10 cellular contexts compared by ENCODE assay signal in the genomic region with DNA sequence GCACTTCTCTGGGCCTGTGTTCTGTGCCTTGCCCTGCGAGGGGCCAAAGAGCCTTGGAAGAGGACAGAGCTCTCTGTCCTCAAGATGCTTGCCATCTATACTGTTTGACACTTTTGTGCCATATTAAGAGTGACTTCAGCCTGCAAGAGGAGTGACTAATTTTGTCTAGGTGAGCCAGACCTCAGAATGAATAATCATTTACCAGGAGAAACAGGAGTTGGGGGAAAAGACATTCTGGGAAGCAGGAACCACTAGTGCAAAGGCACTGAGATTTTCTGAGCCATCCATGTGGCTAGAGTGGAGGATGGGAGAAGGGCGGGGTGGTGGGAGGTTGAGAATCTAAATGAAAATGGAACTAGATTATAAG. TPM values are rescaled to one million over a fixed set of nuclear protein-coding genes. Genes with fewer than 3 reads are reported as not detected.
A peak's percentile ranks its signal among the peaks of the same experiment; 100 is the strongest.
DNase-seq lines count a peak whose midpoint lies in the region; ATAC-seq, FAIRE-seq and TF ChIP-seq lines count a peak whose summit lies in the region.
"Had no signal": no experiment of that assay in that cellular context is flagged by ENCODE, and none has a peak within 500 bp of the region (broad histone marks: within the 10 kb centered on the region; RNA-seq: fewer than 3 reads in every experiment).

No MANE protein-coding gene starts in this region.

- H3K18ac ChIP-seq in H1 (ENCODE audit: extremely low read depth, low read length), result no peak overlapping the region

- H3K9me3 ChIP-seq in heart right ventricle, result no peaks in the 10 kb centered on the region
- H3K9me3 ChIP-seq in H1 (ENCODE audit: insufficient read depth in 2 of 2, low read depth in 1 of 2, low read length in 1 of 2), result no peaks in the 10 kb centered on the region
- no peaks in the 10 kb centered on the region for H3K9me3 ChIP-seq in mucosa of rectum (ENCODE audit: control insufficient read depth in 2 of 2, low read length in 2 of 2)
- H3K9me3 ChIP-seq in upper lobe of right lung, result no peaks in the 10 kb centered on the region

- no peak for TF ChIP-seq RAD21 in H1 (IDR thresholded peaks at IDR 0.05 in 1 of 2, conservative IDR thresholded peaks at IDR 0.05 in 1 of 2; ENCODE audit: low read depth in 2 of 2, low read length in 2 of 2)

- FAIRE-seq in H1 (lab: Jason Lieb, UNC), result no peak

- no peak overlapping the region for H2AFZ ChIP-seq in H1 (ENCODE audit: low read length)

- no peak overlapping the region for H3K14ac ChIP-seq in H1 (ENCODE audit: insufficient read length)

- DNase-seq in heart right ventricle (no peak), left cardiac atrium (no peak), H1 (ENCODE audit: low read depth in 1 of 2, low spot score in 2 of 2) (no peak), upper lobe of right lung (no peak), NCI-H82 (lab: John Stamatoyannopoulos, UW) (no peak)
- DNase-seq in activated T-helper 2 cell treated with anti-CD3 and anti-CD28 coated beads, Interferon-gamma antibody, Interleukin-2, Interleukin-4, amounts not matched to agents 10 μg/mL and 5 μg/mL and 100 μg/mL, durations not matched to agents 14 hours and 24 hours and 36 hours (ENCODE audit: low spot score), result no peak
- DNase-seq: Karpas-422; stimulated activated CD4-positive, alpha-beta T cell treated with anti-CD3 and anti-CD28 coated beads, Interleukin-12 subunit alpha, Interleukin-12 subunit beta, amount 100 ng/mL, for 4 hours had no signal

- H3K4me2 ChIP-seq in H1 (ENCODE audit: insufficient read depth in 1 of 2, low read depth in 2 of 2, low read length in 2 of 2), result peak overlapping the region; percentile 91 to 93

- H2BK15ac ChIP-seq in H1 (ENCODE audit: low read length), result no peak overlapping the region

- H2BK120ac ChIP-seq in H1 (replicated peaks; ENCODE audit: low read depth, low read length), result no peak overlapping the region

- no peaks in the 10 kb centered on the region for H4K20me1 ChIP-seq in H1 (replicated peaks in 1 of 2; ENCODE audit: control insufficient read depth in 1 of 2, insufficient read depth in 2 of 2, low read length in 2 of 2)

- no peak overlapping the region for H3K56ac ChIP-seq in H1 (replicated peaks; ENCODE audit: insufficient read length, low read depth, low read length)

- H3K4ac ChIP-seq in H1 (replicated peaks; ENCODE audit: insufficient read length, low read depth, low read length), result no peak overlapping the region

- H3K27ac Mint-ChIP-seq in activated T-helper 2 cell treated with anti-CD3 and anti-CD28 coated beads, Interferon-gamma antibody, Interleukin-2, Interleukin-4, amounts not matched to agents 10 μg/mL and 5 μg/mL and 100 μg/mL, durations not matched to agents 14 hours and 24 hours and 36 hours, result no peak overlapping the region

- 0 out of 2 replicates have a peak overlapping the region, but pooled peaks have one; percentile 39 for H2BK12ac ChIP-seq in H1 (ENCODE audit: low read depth, low read length)

- H3K23ac ChIP-seq in H1 (ENCODE audit: insufficient read length), result no peak overlapping the region

- no peak for TF ChIP-seq POLR2A in H1 (IDR thresholded peaks at IDR 0.05; ENCODE audit: control extremely low read depth in 1 of 2, low read depth in 2 of 2, low read length in 2 of 2)

- H4K91ac ChIP-seq in H1 (replicated peaks; ENCODE audit: insufficient read length, low read length), result no peak overlapping the region

- peak overlapping the region; percentile 15; the same call in 1 of the 2 replicates for H2BK20ac ChIP-seq in H1 (ENCODE audit: low read length)

- H3K4me1 ChIP-seq in heart right ventricle, result peaks cover 8 to 82% (median 68%) of the 10 kb centered on the region in 9 donors
- peaks cover 4 to 31% (median 12%) of the 10 kb centered on the region in 4 experiments for H3K4me1 ChIP-seq in H1 (replicated peaks in 1 of 4; ENCODE audit: control insufficient read depth in 3 of 4, insufficient read depth in 4 of 4, low read length in 3 of 4)
- peaks cover 49 to 55% of the 10 kb centered on the region in 2 donors for H3K4me1 ChIP-seq in mucosa of rectum (ENCODE audit: control insufficient read depth in 2 of 2, insufficient read depth in 2 of 2, low read length in 2 of 2)
- peaks cover 28% of the 10 kb centered on the region for H3K4me1 ChIP-seq in upper lobe of right lung

- no peak overlapping the region for H4K8ac ChIP-seq in H1 (ENCODE audit: extremely low read depth, insufficient read depth, low read length)

- no peak overlapping the region for H2BK5ac ChIP-seq in H1 (ENCODE audit: low read depth, low read length)

- H3K4me3 ChIP-seq in heart right ventricle (peak overlapping the region in 9 of 10 donors; percentile 79 to 95 (median 90)), H1 (ENCODE audit: extremely low read depth in 1 of 4, insufficient read depth in 2 of 4, low read depth in 3 of 4, low read length in 4 of 4) (peak overlapping the region in 1 of 4 experiments; percentile 94; a peak in 2 of 8 replicates), mucosa of rectum (ENCODE audit: low read length in 2 of 2) (peak overlapping the region; percentile 90 to 92), upper lobe of right lung (peak overlapping the region; percentile 62)

- no peaks in the 10 kb centered on the region for H3K36me3 Mint-ChIP-seq in activated T-helper 2 cell treated with anti-CD3 and anti-CD28 coated beads, Interferon-gamma antibody, Interleukin-2, Interleukin-4, amounts not matched to agents 10 μg/mL and 5 μg/mL and 100 μg/mL, durations not matched to agents 14 hours and 24 hours and 36 hours (ENCODE audit: low read depth)

- peaks cover 0 to 5% of the 10 kb centered on the region in 2 experiments; a peak in 1 of 4 replicates for H3K79me2 ChIP-seq in H1 (ENCODE audit: control insufficient read depth in 1 of 2, insufficient read depth in 2 of 2, low read length in 2 of 2)

- H2AK5ac ChIP-seq in H1 (ENCODE audit: low read depth, low read length), result 0 out of 2 replicates have a peak overlapping the region, but pooled peaks have one; percentile 8

- H3K23me2 ChIP-seq in H1 (ENCODE audit: low read depth, low read length), result peaks cover 16% of the 10 kb centered on the region

- H3K4me3 Mint-ChIP-seq in activated T-helper 2 cell treated with anti-CD3 and anti-CD28 coated beads, Interferon-gamma antibody, Interleukin-2, Interleukin-4, amounts not matched to agents 10 μg/mL and 5 μg/mL and 100 μg/mL, durations not matched to agents 14 hours and 24 hours and 36 hours (ENCODE audit: low read depth), result no peak overlapping the region

- H3K9me3 Mint-ChIP-seq in activated T-helper 2 cell treated with anti-CD3 and anti-CD28 coated beads, Interferon-gamma antibody, Interleukin-2, Interleukin-4, amounts not matched to agents 10 μg/mL and 5 μg/mL and 100 μg/mL, durations not matched to agents 14 hours and 24 hours and 36 hours, result no peaks in the 10 kb centered on the region

- POLR2A ChIA-PET in H1 (lab: Charles Lee; ENCODE audit: partially characterized antibody), result interaction anchor here (1.3 to 2.6 kb wide), 2 partner anchors 9 to 17 kb away, joined by 4 to 19 read pairs; no protein-coding TSS in a partner anchor

- ATAC-seq in heart right ventricle (peak in 1 of 8 donors; percentile 3), left cardiac atrium (no peak), upper lobe of right lung (no peak), HG02763 (IDR thresholded peaks at IDR 0.05; ENCODE audit: unreplicated experiment) (no peak)

- intact Hi-C loops in heart right ventricle (cut with DNase I) (loop anchor here in 7 of 10 donors (5.0 to 10.0 kb wide), 4 partner anchors 43 to 58 kb away; no protein-coding TSS in a partner anchor), left cardiac atrium (cut with DNase I) (loop anchor here in 1 of 2 donors (5.0 kb wide), 1 partner anchor 58 kb away; no protein-coding TSS in a partner anchor), upper lobe of right lung (cut with DNase I) (no loop called here)
- intact Hi-C loops in activated T-helper 2 cell treated with anti-CD3 and anti-CD28 coated beads, Interferon-gamma antibody, Interleukin-2, Interleukin-4, amounts not matched to agents 10 μg/mL and 5 μg/mL and 100 μg/mL, durations not matched to agents 14 hours and 24 hours and 36 hours (cut with micrococcal nuclease), result no loop called here

- H3K27me3 Mint-ChIP-seq in activated T-helper 2 cell treated with anti-CD3 and anti-CD28 coated beads, Interferon-gamma antibody, Interleukin-2, Interleukin-4, amounts not matched to agents 10 μg/mL and 5 μg/mL and 100 μg/mL, durations not matched to agents 14 hours and 24 hours and 36 hours (ENCODE audit: low read depth), result peaks cover 38% of the 10 kb centered on the region

- CTCF ChIA-PET in H1 (lab: Charles Lee; ENCODE audit: partially characterized antibody), result interaction anchor here (0.5 to 6.1 kb wide), 11 partner anchors 8 to 109 kb away, joined by 3 to 53 read pairs (median 7); no protein-coding TSS in a partner anchor

- peaks cover 9% of the 10 kb centered on the region for H3K4me1 Mint-ChIP-seq in activated T-helper 2 cell treated with anti-CD3 and anti-CD28 coated beads, Interferon-gamma antibody, Interleukin-2, Interleukin-4, amounts not matched to agents 10 μg/mL and 5 μg/mL and 100 μg/mL, durations not matched to agents 14 hours and 24 hours and 36 hours (ENCODE audit: low read depth)

- H3K9ac ChIP-seq in H1 (replicated peaks in 1 of 4; ENCODE audit: extremely low read depth in 1 of 4, low read depth in 3 of 4, low read length in 3 of 4) (no peak overlapping the region), mucosa of rectum (ENCODE audit: low read depth in 1 of 2, low read length in 2 of 2) (peak overlapping the region; percentile 92 to 95)

- H3K27ac ChIP-seq in heart right ventricle (peak overlapping the region; percentile 69 to 92 (median 88)), H1 (ENCODE audit: low read depth, low read length) (no peak overlapping the region), mucosa of rectum (ENCODE audit: low read depth in 2 of 2, low read length in 2 of 2) (peak overlapping the region; percentile 90 to 92), upper lobe of right lung (peak overlapping the region; percentile 70)

- no peak overlapping the region for H4K5ac ChIP-seq in H1 (ENCODE audit: insufficient read length, low read depth, low read length)

- WGBS in heart right ventricle, 2 donors, result 56 to 63% methylated on average over 2 of the region's 2 CpGs
- 86% methylated on average over 2 of the region's 2 CpGs; no CpG with 5 or more reads in 1 of the 2 experiments for WGBS in H1 (ENCODE audit: extremely low coverage in 1 of 2, insufficient coverage in 1 of 2, insufficient read length in 1 of 2, insufficient replicate concordance in 2 of 2, low coverage in 1 of 2, low lambda C conversion rate in 2 of 2, missing lambda C conversion rate in 1 of 2), 2 experiments

- H3K79me1 ChIP-seq in H1 (ENCODE audit: low read depth, low read length), result no peaks in the 10 kb centered on the region

- no peaks in the 10 kb centered on the region for H3K36me3 ChIP-seq in heart right ventricle
- no peaks in the 10 kb centered on the region for H3K36me3 ChIP-seq in H1 (ENCODE audit: control insufficient read depth in 2 of 4, insufficient read depth in 4 of 4, low read length in 3 of 4)
- H3K36me3 ChIP-seq in mucosa of rectum (ENCODE audit: control insufficient read depth in 2 of 2, insufficient read depth in 2 of 2, low read length in 2 of 2), result no peaks in the 10 kb centered on the region
- H3K36me3 ChIP-seq in upper lobe of right lung, result no peaks in the 10 kb centered on the region

- TF ChIP-seq CTCF in heart right ventricle (IDR thresholded peaks at IDR 0.05) (no peak), H1 (IDR thresholded peaks at IDR 0.05; ENCODE audit: control extremely low read depth in 1 of 3, insufficient read depth in 1 of 3, low read depth in 1 of 3, low read length in 3 of 3) (no peak), upper lobe of right lung (IDR thresholded peaks at IDR 0.05) (no peak)

- no peak for TF ChIP-seq EP300 in H1 (IDR thresholded peaks at IDR 0.05; ENCODE audit: borderline replicate concordance in 1 of 2, low read depth in 2 of 2, low read length in 2 of 2)

- no peaks in the 10 kb centered on the region for H3K27me3 ChIP-seq in heart right ventricle
- peaks cover 0 to 28% (median 21%) of the 10 kb centered on the region in 4 experiments; a peak in 6 of 7 replicates for H3K27me3 ChIP-seq in H1 (replicated peaks in 1 of 4; ENCODE audit: control insufficient read depth in 3 of 4, extremely low read depth in 1 of 4, insufficient read depth in 3 of 4, low read length in 3 of 4)
- H3K27me3 ChIP-seq in mucosa of rectum (ENCODE audit: control insufficient read depth in 2 of 2, insufficient read depth in 2 of 2, low read length in 2 of 2), result no peaks in the 10 kb centered on the region
- no peaks in the 10 kb centered on the region for H3K27me3 ChIP-seq in upper lobe of right lung

RNA-seq across cellular contexts. Expression of a gene that starts 1.9 kb away (rescaled TPM):
- total RNA-seq in heart right ventricle, result 100 to 1,000 TPM; 532 to 861 (median 668) TPM
- polyA plus RNA-seq in heart right ventricle, result 100 to 1,000 TPM; 360 to 823 TPM
- total RNA-seq in left cardiac atrium, result 1,000 to 10,000 TPM in 1 of 2 donors, 100 to 1,000 TPM in 1; 881 to 1,287 TPM
- 49.7 and 52.3 TPM in 2 replicates for total RNA-seq in H1 (2021; fragmentation: NEBNext Ultra II Directional; extraction: Animal tissue kit (Norgen Biotek cat#: 25700))
- polyA plus RNA-seq in H1 (2011; rRNA removed), result 94.5 and 107 TPM in 2 replicates
- 101 TPM for polyA plus RNA-seq in H1 (2011; cell fraction: cytosol; rRNA removed)
- polyA plus RNA-seq in H1 (2011; cell fraction: nucleus; rRNA removed), result 135 TPM
- polyA plus RNA-seq in H1 (2012, experiment 1 of 2), result 54.3 to 109 TPM (median 91.7 TPM) in 4 replicates
- polyA plus RNA-seq in H1 (2012, experiment 2 of 2), result 62.4 TPM
- polyA plus RNA-seq in H1 (2013, experiment 1 of 2), result 15.2 TPM
- polyA plus RNA-seq in H1 (2013, experiment 2 of 2), result 14.2 TPM
- 113 and 127 TPM in 2 replicates for polyA minus RNA-seq in H1 (2011; rRNA and poly(A)+ RNA removed)
- 70.7 TPM for polyA minus RNA-seq in H1 (2011; cell fraction: cytosol; rRNA and poly(A)+ RNA removed)
- 53.4 TPM for polyA minus RNA-seq in H1 (2011; cell fraction: nucleus; rRNA and poly(A)+ RNA removed)
- total RNA-seq in upper lobe of right lung, result 464 TPM
- total RNA-seq in activated T-helper 2 cell treated with anti-CD3 and anti-CD28 coated beads, Interferon-gamma antibody, Interleukin-2, Interleukin-4, amounts not matched to agents 10 μg/mL and 5 μg/mL and 100 μg/mL, durations not matched to agents 14 hours and 24 hours and 36 hours, result 1.1 and 1.9 TPM in 2 replicates

Comparison
In these comparisons a context has a peak if more than half of its experiments do, and no peak if none do; other contexts are left out.
1. H3K9ac ChIP-seq: peak in mucosa of rectum (2 of 2); none in H1 (0 of 4).
2. RNA of a gene that starts 1.9 kb away (total RNA-seq): 881 to 1,287 TPM in left cardiac atrium, 532 to 861 TPM in heart right ventricle, 464 TPM in upper lobe of right lung (single experiment) and 49.7 to 52.3 TPM in H1; 1.1 to 1.9 TPM in activated T-helper 2 cell treated with anti-CD3 and anti-CD28 coated beads, Interferon-gamma antibody, Interleukin-2, Interleukin-4, amounts not matched to agents 10 μg/mL and 5 μg/mL and 100 μg/mL, durations not matched to agents 14 hours and 24 hours and 36 hours; every median in the first group is over 10 times any median in the second.
3. intact Hi-C loops: an anchor here in heart right ventricle (5.0 to 10.0 kb wide); none called in upper lobe of right lung and activated T-helper 2 cell treated with anti-CD3 and anti-CD28 coated beads, Interferon-gamma antibody, Interleukin-2, Interleukin-4, amounts not matched to agents 10 μg/mL and 5 μg/mL and 100 μg/mL, durations not matched to agents 14 hours and 24 hours and 36 hours.